13 cellular contexts compared by ENCODE assay signal in genomic region chr3:184659797-184660301, GRCh38. TPM values are rescaled to one million over a fixed set of nuclear protein-coding genes. Genes with fewer than 3 reads are reported as not detected.
DNase-seq lines count a peak whose midpoint lies in the region; ATAC-seq and TF ChIP-seq lines count a peak whose summit lies in the region.
"Had no signal": no experiment of that assay in that cellular context is flagged by ENCODE, and none has a peak within 500 bp of the region (broad histone marks: within the 10 kb centered on the region; RNA-seq: fewer than 3 reads in every experiment).

No MANE protein-coding gene starts in this region.

- CTCF ChIA-PET in Calu3 (lab: Charles Lee): no interaction called here

- no peak overlapping the region for H3K9ac ChIP-seq in HUES64 (ENCODE audit: low read depth, low read length)

- peak overlapping the region; percentile 78; the same call in 1 of the 2 replicates for H3K27ac ChIP-seq in HUES64 (ENCODE audit: low read depth, low read length)

- BruUV-seq in Calu3 (replicated peaks; lab: Mats Ljungman, UMichigan): no TSS peak

- ATAC-seq in HG02970 (IDR thresholded peaks at IDR 0.05; ENCODE audit: low FRiP score, unreplicated experiment) (no peak), GM19035 (IDR thresholded peaks at IDR 0.05; ENCODE audit: unreplicated experiment) (no peak)

- intact Hi-C loops in Calu3 (cut with micrococcal nuclease; ENCODE audit: unreplicated experiment): no loop called here

- DNase-seq in Calu3 (peak; percentile 28), myocyte (ENCODE audit: low read depth) (peak; percentile 100), NCI-H446 treated with DMSO at 0.1 percent for 48 hours (lab: John Stamatoyannopoulos, UW) (no peak), NOMO-1 treated with DMSO at 0.1 percent for 48 hours (lab: John Stamatoyannopoulos, UW; ENCODE audit: unreplicated experiment) (no peak)
- DNase-seq: activated CD4-positive, alpha-beta memory T cell treated with anti-CD3 and anti-CD28 coated beads for 36 hours; activated effector memory CD4-positive, alpha-beta T cell treated with Interleukin-2 at 50 U/mL for 16 hours; hypothalamus; stimulated activated CD4-positive, alpha-beta T cell treated with anti-CD3 and anti-CD28 coated beads, Interleukin-4, amount 100 ng/mL, for 4 hours had no signal

- peaks cover 36% of the 10 kb centered on the region for H3K4me1 Mint-ChIP-seq in Calu3 (ENCODE audit: low read depth, unreplicated experiment)
- peaks cover 69% of the 10 kb centered on the region for H3K4me1 Mint-ChIP-seq in brain

- TF ChIP-seq CTCF in Calu3 (IDR thresholded peaks at IDR 0.05; ENCODE audit: unreplicated experiment): no peak
- no peak for TF ChIP-seq CTCF in brain (conservative IDR thresholded peaks at IDR 0.05)

- H3K4me3 ChIP-seq in HUES64 (ENCODE audit: low read length): no peak overlapping the region

- H3K36me3 Mint-ChIP-seq in Calu3 (ENCODE audit: insufficient read depth, unreplicated experiment) (no peaks in the 10 kb centered on the region), brain (no peaks in the 10 kb centered on the region)
- H3K36me3 Mint-ChIP-seq: activated CD4-positive, alpha-beta memory T cell treated with anti-CD3 and anti-CD28 coated beads for 36 hours; IgD-negative memory B cell had no signal

- H3K27me3 ChIP-seq in HUES64 (ENCODE audit: insufficient read depth, low read length): no peaks in the 10 kb centered on the region

- H3K27me3 Mint-ChIP-seq in Calu3 (ENCODE audit: unreplicated experiment) (no peaks in the 10 kb centered on the region), brain (peaks cover 22% of the 10 kb centered on the region)
- H3K27me3 Mint-ChIP-seq: activated CD4-positive, alpha-beta memory T cell treated with anti-CD3 and anti-CD28 coated beads for 36 hours had no signal

- H3K27ac Mint-ChIP-seq in Calu3 (ENCODE audit: unreplicated experiment) (no peak overlapping the region), brain (peak overlapping the region in 3 of 5 experiments; percentile 22 to 92 (median 91))
- H3K27ac Mint-ChIP-seq: activated CD4-positive, alpha-beta memory T cell treated with anti-CD3 and anti-CD28 coated beads for 36 hours; IgD-negative memory B cell had no signal

- 53% methylated on average over 10 of the region's 10 CpGs for WGBS in HUES64

- H3K9me3 ChIP-seq in HUES64 (ENCODE audit: insufficient read depth, low read depth, low read length): no peaks in the 10 kb centered on the region

- no peaks in the 10 kb centered on the region for H3K36me3 ChIP-seq in HUES64 (ENCODE audit: insufficient read depth, low read length)

- H3K4me1 ChIP-seq in HUES64 (ENCODE audit: insufficient read depth, low read length): peaks cover 34% of the 10 kb centered on the region

- H3K4me3 Mint-ChIP-seq in Calu3 (ENCODE audit: low read depth, unreplicated experiment): no peak overlapping the region
- H3K4me3 Mint-ChIP-seq in brain: no peak overlapping the region
- H3K4me3 Mint-ChIP-seq: activated CD4-positive, alpha-beta memory T cell treated with anti-CD3 and anti-CD28 coated beads for 36 hours; IgD-negative memory B cell had no signal

- H3K9me3 Mint-ChIP-seq in Calu3 (ENCODE audit: low read depth, unreplicated experiment) (no peaks in the 10 kb centered on the region), brain (peaks cover 0 to 12% (median 0%) of the 10 kb centered on the region in 5 experiments)
- H3K9me3 Mint-ChIP-seq: activated CD4-positive, alpha-beta memory T cell treated with anti-CD3 and anti-CD28 coated beads for 36 hours; IgD-negative memory B cell had no signal

RNA-seq across cellular contexts. Expression of gene MAGEF1, which starts 52.0 kb away (rescaled TPM):
- 57.9 and 63.9 TPM in 2 replicates for total RNA-seq in Calu3 (2022)
- polyA plus RNA-seq in HUES64 (2013, experiment 1 of 2): 44.1 TPM
- polyA plus RNA-seq in HUES64 (2013, experiment 2 of 2): 53.3 TPM
- 98.8 TPM for polyA plus RNA-seq in brain (ENCODE audit: insufficient read depth, low read depth, low replicate concordance)
- total RNA-seq in myocyte: 82.9 and 111 TPM in 2 replicates
- 49.6 TPM for polyA plus RNA-seq in myocyte (2012)

Comparison
In these comparisons a context has a peak if more than half of its experiments do, and no peak if none do; other contexts are left out.
1. DNase-seq: peak in Calu3 (single experiment) and myocyte (single experiment); none in NCI-H446 treated with DMSO at 0.1 percent for 48 hours (single experiment) and NOMO-1 treated with DMSO at 0.1 percent for 48 hours (single experiment).